14 cellular contexts compared by ENCODE assay signal in genomic region chr19:43470288-43470687, GRCh38. TPM values are rescaled to one million over a fixed set of nuclear protein-coding genes. Genes with fewer than 3 reads are reported as not detected.
DNase-seq lines count a peak whose midpoint lies in the region; ATAC-seq and TF ChIP-seq lines count a peak whose summit lies in the region.
"Had no signal": no experiment of that assay in that cellular context is flagged by ENCODE, and none has a peak within 500 bp of the region (broad histone marks: within the 10 kb centered on the region; RNA-seq: fewer than 3 reads in every experiment).

No MANE protein-coding gene starts in this region.

- no peaks in the 10 kb centered on the region for H3K9me3 ChIP-seq in upper lobe of left lung
- H3K9me3 ChIP-seq: adrenal gland had no signal

- peak overlapping the region; percentile 27 to 50 for H3K4me3 Mint-ChIP-seq in activated T-cell treated with anti-CD3 and anti-CD28 coated beads, Interleukin-2, amount 50 U/mL, for 72 hours
- peak overlapping the region; percentile 3 for H3K4me3 Mint-ChIP-seq in type B pancreatic cell
- H3K4me3 Mint-ChIP-seq: natural killer cell treated with Interleukin-12 subunit alpha and Interleukin-12 subunit beta and Interleukin-15 and Interleukin-18, amount 100 ng/mL, for 72 hours; stimulated activated memory B cell treated with anti-CD40 and anti-IgM and Interleukin-4, amounts not matched to agents 10 μg/mL and 1 μg/mL and 100 μg/mL, for 72 hours had no signal

- peaks cover 0 to 3% of the 10 kb centered on the region in 2 donors for H3K36me3 Mint-ChIP-seq in activated T-cell treated with anti-CD3 and anti-CD28 coated beads, Interleukin-2, amount 50 U/mL, for 72 hours (ENCODE audit: insufficient read depth in 2 of 2)
- peaks cover 1% of the 10 kb centered on the region for H3K36me3 Mint-ChIP-seq in type B pancreatic cell
- H3K36me3 Mint-ChIP-seq: natural killer cell treated with Interleukin-12 subunit alpha and Interleukin-12 subunit beta and Interleukin-15 and Interleukin-18, amount 100 ng/mL, for 72 hours; stimulated activated memory B cell treated with anti-CD40 and anti-IgM and Interleukin-4, amounts not matched to agents 10 μg/mL and 1 μg/mL and 100 μg/mL, for 72 hours had no signal

- no peak overlapping the region for H3K4me3 ChIP-seq in fibroblast of villous mesenchyme (ENCODE audit: low read depth, low read length)
- no peak overlapping the region for H3K4me3 ChIP-seq in upper lobe of left lung
- H3K4me3 ChIP-seq: adrenal gland had no signal

- H3K27ac ChIP-seq in upper lobe of left lung, result no peak overlapping the region
- H3K27ac ChIP-seq: adrenal gland had no signal

- no peaks in the 10 kb centered on the region for H3K36me3 ChIP-seq in upper lobe of left lung
- H3K36me3 ChIP-seq: adrenal gland had no signal

- WGBS in upper lobe of left lung, 2 donors, result 61 to 74% methylated on average over 10 of the region's 10 CpGs

- H3K27me3 Mint-ChIP-seq in activated T-cell treated with anti-CD3 and anti-CD28 coated beads, Interleukin-2, amount 50 U/mL, for 72 hours (ENCODE audit: low read depth), result no peaks in the 10 kb centered on the region
- no peaks in the 10 kb centered on the region for H3K27me3 Mint-ChIP-seq in type B pancreatic cell

- TF ChIP-seq POLR2A in upper lobe of left lung (IDR thresholded peaks at IDR 0.05), result no peak

- peaks cover 69% of the 10 kb centered on the region for H3K4me1 Mint-ChIP-seq in activated T-cell treated with anti-CD3 and anti-CD28 coated beads, Interleukin-2, amount 50 U/mL, for 72 hours (ENCODE audit: low read depth)
- H3K4me1 Mint-ChIP-seq in type B pancreatic cell (ENCODE audit: unreplicated experiment), result peaks cover 13% of the 10 kb centered on the region

- ATAC-seq in activated T-cell treated with anti-CD3 and anti-CD28 coated beads, Interleukin-2, amount 50 U/mL, for 72 hours (replicated peaks in 1 of 2), result peak; percentile 77 to 81
- ATAC-seq in upper lobe of left lung (ENCODE audit: low FRiP score in 2 of 2) (no peak), HG03045 (IDR thresholded peaks at IDR 0.05; ENCODE audit: unreplicated experiment) (no peak)
- ATAC-seq: natural killer cell treated with Interleukin-12 subunit alpha and Interleukin-12 subunit beta and Interleukin-15 and Interleukin-18, amount 100 ng/mL, for 72 hours; stimulated activated memory B cell treated with anti-CD40 and anti-IgM and Interleukin-4, amounts not matched to agents 10 μg/mL and 1 μg/mL and 100 μg/mL, for 72 hours had no signal

- no peak for TF ChIP-seq EP300 in upper lobe of left lung (IDR thresholded peaks at IDR 0.05)

- H3K27ac Mint-ChIP-seq in activated T-cell treated with anti-CD3 and anti-CD28 coated beads, Interleukin-2, amount 50 U/mL, for 72 hours, result no peak overlapping the region
- H3K27ac Mint-ChIP-seq in type B pancreatic cell, result peak overlapping the region; percentile 94
- H3K27ac Mint-ChIP-seq: natural killer cell treated with Interleukin-12 subunit alpha and Interleukin-12 subunit beta and Interleukin-15 and Interleukin-18, amount 100 ng/mL, for 72 hours; stimulated activated memory B cell treated with anti-CD40 and anti-IgM and Interleukin-4, amounts not matched to agents 10 μg/mL and 1 μg/mL and 100 μg/mL, for 72 hours had no signal

- no peaks in the 10 kb centered on the region for H3K27me3 ChIP-seq in upper lobe of left lung
- H3K27me3 ChIP-seq: adrenal gland had no signal

- no peak for TF ChIP-seq CTCF in fibroblast of villous mesenchyme (IDR thresholded peaks at IDR 0.05; ENCODE audit: insufficient read depth, low read depth, low read length)
- no peak for TF ChIP-seq CTCF in type B pancreatic cell (conservative IDR thresholded peaks at IDR 0.05)
- TF ChIP-seq CTCF in upper lobe of left lung (IDR thresholded peaks at IDR 0.05), result no peak

- peak in 3 of 4 experiments; percentile 25 to 68 (median 52) for DNase-seq in activated naive CD4-positive, alpha-beta T cell (lab: John Stamatoyannopoulos, UW)
- no peak for DNase-seq in activated naive CD4-positive, alpha-beta T cell treated with Interleukin-2 at 50 U/mL for 16 hours
- peak; percentile 53 to 63 for DNase-seq in activated T-cell treated with anti-CD3 and anti-CD28 coated beads, Interleukin-2, amount 50 U/mL, for 72 hours
- DNase-seq in fibroblast of villous mesenchyme (ENCODE audit: low read depth), result peak; percentile 49
- no peak for DNase-seq in type B pancreatic cell (ENCODE audit: extremely low spot score, unreplicated experiment)
- no peak for DNase-seq in upper lobe of left lung
- no peak for DNase-seq in iPS-NIHi11 (ENCODE audit: low spot score)
- DNase-seq: adrenal gland, head of caudate nucleus, NCI-H748 treated with DMSO at 0.1 percent for 48 hours had no signal

- H3K4me1 ChIP-seq in upper lobe of left lung, result peaks cover 3 to 17% (median 10%) of the 10 kb centered on the region in 4 donors

- H3K9me3 Mint-ChIP-seq in activated T-cell treated with anti-CD3 and anti-CD28 coated beads, Interleukin-2, amount 50 U/mL, for 72 hours, result no peaks in the 10 kb centered on the region
- no peaks in the 10 kb centered on the region for H3K9me3 Mint-ChIP-seq in type B pancreatic cell
- H3K9me3 Mint-ChIP-seq: natural killer cell treated with Interleukin-12 subunit alpha and Interleukin-12 subunit beta and Interleukin-15 and Interleukin-18, amount 100 ng/mL, for 72 hours; stimulated activated memory B cell treated with anti-CD40 and anti-IgM and Interleukin-4, amounts not matched to agents 10 μg/mL and 1 μg/mL and 100 μg/mL, for 72 hours had no signal

RNA-seq across cellular contexts. Expression of gene LYPD3, which starts 4.9 kb away (rescaled TPM):
- total RNA-seq in activated T-cell treated with anti-CD3 and anti-CD28 coated beads, Interleukin-2, amount 50 U/mL, for 72 hours, result 1 to 10 TPM; 3.1 to 4.1 TPM
- 0.43 TPM in 1 of 2 replicates, not detected in the other for total RNA-seq in fibroblast of villous mesenchyme
- total RNA-seq in type B pancreatic cell (ENCODE audit: low replicate concordance), result 13.3 and 66.4 TPM in 2 replicates
- total RNA-seq in upper lobe of left lung, result 10 to 100 TPM in 1 of 6 donors, under 1 TPM in 4, not detected in 1; 0.29 to 13.6 (median 0.39) TPM
- total RNA-seq: natural killer cell treated with Interleukin-12 subunit alpha and Interleukin-12 subunit beta and Interleukin-15 and Interleukin-18, amount 100 ng/mL, for 72 hours had no signal

RNA-seq across cellular contexts. Expression of gene PHLDB3, which starts 34.3 kb away (rescaled TPM):
- 10 to 100 TPM; 22.4 to 26.1 TPM for total RNA-seq in activated T-cell treated with anti-CD3 and anti-CD28 coated beads, Interleukin-2, amount 50 U/mL, for 72 hours
- total RNA-seq in fibroblast of villous mesenchyme (8.7 and 13.4 TPM in 2 replicates), type B pancreatic cell (ENCODE audit: low replicate concordance) (37.9 and 114 TPM in 2 replicates), upper lobe of left lung (10 to 100 TPM in 4 of 6 donors, 1 to 10 TPM in 2; 1.8 to 22.6 (median 13.8) TPM)

RNA-seq across cellular contexts. Expression of gene TEX101, which starts 55.6 kb away (rescaled TPM):
- total RNA-seq in activated T-cell treated with anti-CD3 and anti-CD28 coated beads, Interleukin-2, amount 50 U/mL, for 72 hours, result not detected
- total RNA-seq in fibroblast of villous mesenchyme, result not detected in 2 replicates
- total RNA-seq in type B pancreatic cell (ENCODE audit: low replicate concordance), result not detected in 2 replicates
- not detected for total RNA-seq in upper lobe of left lung
- total RNA-seq: adrenal gland; HT-29; natural killer cell treated with Interleukin-12 subunit alpha and Interleukin-12 subunit beta and Interleukin-15 and Interleukin-18, amount 100 ng/mL, for 72 hours had no signal

RNA-seq across cellular contexts. Expression of gene ETHE1, which starts 56.7 kb away (rescaled TPM):
- 100 to 1,000 TPM; 101 to 125 TPM for total RNA-seq in activated T-cell treated with anti-CD3 and anti-CD28 coated beads, Interleukin-2, amount 50 U/mL, for 72 hours
- total RNA-seq in fibroblast of villous mesenchyme, result 113 and 121 TPM in 2 replicates
- total RNA-seq in type B pancreatic cell (ENCODE audit: low replicate concordance), result 57.3 and 116 TPM in 2 replicates
- 10 to 100 TPM; 27.4 to 69.2 (median 41.4) TPM for total RNA-seq in upper lobe of left lung

Comparison
In these comparisons a context has a peak if more than half of its experiments do, and no peak if none do; other contexts are left out.
1. DNase-seq: peak in activated naive CD4-positive, alpha-beta T cell (3 of 4), activated T-cell treated with anti-CD3 and anti-CD28 coated beads, Interleukin-2, amount 50 U/mL, for 72 hours (2 of 2) and fibroblast of villous mesenchyme (single experiment); none in activated naive CD4-positive, alpha-beta T cell treated with Interleukin-2 at 50 U/mL for 16 hours (single experiment), type B pancreatic cell (single experiment), upper lobe of left lung (0 of 2) and iPS-NIHi11 (single experiment).
2. ATAC-seq: peak in activated T-cell treated with anti-CD3 and anti-CD28 coated beads, Interleukin-2, amount 50 U/mL, for 72 hours (2 of 2); none in upper lobe of left lung (0 of 2) and HG03045 (single experiment).